In the genomic region with DNA sequence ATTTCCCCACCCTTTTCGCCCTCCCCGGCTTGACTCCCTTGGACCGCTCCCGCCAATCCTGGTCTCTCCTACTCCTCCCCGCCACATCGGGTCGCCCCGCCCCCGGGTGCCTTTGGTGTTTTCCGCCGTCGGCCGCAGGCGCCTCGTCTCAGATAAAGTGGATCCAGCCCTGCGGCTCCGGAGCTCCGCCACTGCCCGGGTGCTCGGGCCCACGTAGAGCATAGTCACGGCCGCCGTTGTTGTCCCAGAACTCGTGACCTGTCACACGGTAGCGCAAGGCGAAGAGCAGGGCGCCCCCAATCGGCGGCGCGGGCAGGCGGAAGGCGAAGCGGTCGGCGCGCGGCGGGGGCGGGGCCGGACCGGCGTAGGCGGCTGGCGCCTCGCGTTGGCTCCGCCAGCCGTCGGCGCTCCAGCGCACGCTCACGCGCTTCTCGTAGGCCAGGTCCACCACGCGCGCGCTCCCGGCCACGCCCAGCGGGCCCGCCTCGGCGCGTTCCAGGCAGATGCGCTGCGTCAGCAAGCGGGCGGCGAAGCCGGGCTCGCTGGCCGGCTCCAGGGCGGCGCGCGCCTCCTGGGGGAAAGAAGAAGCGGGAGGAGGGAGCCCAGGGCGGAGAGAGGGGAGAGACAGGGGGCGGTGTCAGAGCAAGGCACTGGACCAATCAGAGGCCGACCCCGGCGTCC, we compare ENCODE assay signal across 8 cellular contexts. TPM values are rescaled to one million over a fixed set of nuclear protein-coding genes. Genes with fewer than 3 reads are reported as not detected.
DNase-seq lines count a peak whose midpoint lies in the region; ATAC-seq and TF ChIP-seq lines count a peak whose summit lies in the region.

No MANE protein-coding gene starts in this region.

- intact Hi-C loops in head of caudate nucleus (cut with DNase I) (loop anchor here (1.0 to 10.0 kb wide), 2 partner anchors 15 to 207 kb away; a partner anchor contains a TSS), ovary (cut with DNase I) (loop anchor here in 1 of 4 donors (5.0 kb wide), 1 partner anchor 294 kb away; no protein-coding TSS in a partner anchor), thyroid gland (cut with DNase I) (no loop called here)

- H3K27ac ChIP-seq in SK-N-MC (peak overlapping the region; percentile 97), ovary (peak overlapping the region; percentile 92 to 94), thyroid gland (peak overlapping the region; percentile 98 to 100 (median 100))

- peak overlapping the region; percentile 94 for H3K9ac ChIP-seq in SK-N-MC (ENCODE audit: insufficient read length)

- H3K4me3 ChIP-seq in NB4 (ENCODE audit: low read depth, low read length) (peak overlapping the region; percentile 91), SK-N-MC (peak overlapping the region; percentile 98), ovary (peak overlapping the region; percentile 63), thyroid gland (replicated peaks in 1 of 3) (peak overlapping the region; percentile 54 to 87 (median 64))

- DNase-seq in NB4 (ENCODE audit: low read depth) (peak; percentile 98), SK-N-MC (ENCODE audit: low read depth, low spot score) (peak; percentile 58), head of caudate nucleus (peak; percentile 89 to 99 (median 97)), ovary (peak; percentile 98 to 99 (median 98)), thyroid gland (peak; percentile 98 to 99)
- peak; percentile 99 to 100 for DNase-seq in activated naive CD4-positive, alpha-beta T cell treated with anti-CD3 and anti-CD28 coated beads, Interleukin-2, amount 50 U/mL, for 72 hours (ENCODE audit: low spot score in 2 of 2)

- peak overlapping the region; percentile 97 for H3K27ac Mint-ChIP-seq in activated naive CD4-positive, alpha-beta T cell treated with anti-CD3 and anti-CD28 coated beads, Interleukin-2, amount 50 U/mL, for 72 hours

- H3K27me3 ChIP-seq in ovary (no peaks in the 10 kb centered on the region), thyroid gland (no peaks in the 10 kb centered on the region)

- H3K36me3 Mint-ChIP-seq in activated naive CD4-positive, alpha-beta T cell treated with anti-CD3 and anti-CD28 coated beads, Interleukin-2, amount 50 U/mL, for 72 hours: peaks cover 6 to 21% of the 10 kb centered on the region in 2 donors

- H3K36me3 ChIP-seq in SK-N-MC (ENCODE audit: insufficient read depth, low read length) (no peaks in the 10 kb centered on the region), ovary (no peaks in the 10 kb centered on the region), thyroid gland (peaks cover 0 to 5% of the 10 kb centered on the region in 2 donors)

- H3K9me3 Mint-ChIP-seq in activated naive CD4-positive, alpha-beta T cell treated with anti-CD3 and anti-CD28 coated beads, Interleukin-2, amount 50 U/mL, for 72 hours: no peaks in the 10 kb centered on the region

- WGBS in ovary, 3 donors: 0 to 1% (median 1%) methylated on average over 45 to 87 of the region's 87 CpGs
- WGBS in thyroid gland, 2 donors: 0 to 1% methylated on average over 30 to 33 of the region's 87 CpGs

- peak; percentile 75 for ATAC-seq in HG02588 (IDR thresholded peaks at IDR 0.05; ENCODE audit: unreplicated experiment)
- peak; percentile 82 to 83 for ATAC-seq in activated naive CD4-positive, alpha-beta T cell treated with anti-CD3 and anti-CD28 coated beads, Interleukin-2, amount 50 U/mL, for 72 hours

- TF ChIP-seq EP300 in ovary (IDR thresholded peaks at IDR 0.05): peak; percentile 41

- H3K4me1 ChIP-seq in ovary (ENCODE audit: insufficient read depth): no peaks in the 10 kb centered on the region
- H3K4me1 ChIP-seq in thyroid gland: peaks cover 14 to 31% of the 10 kb centered on the region in 2 donors

- peak; percentile 46 for TF ChIP-seq CTCF in NB4 (IDR thresholded peaks at IDR 0.05; ENCODE audit: low read depth, low read length)
- peak; percentile 51 to 99 (median 99) for TF ChIP-seq CTCF in ovary (IDR thresholded peaks at IDR 0.05)
- TF ChIP-seq CTCF in thyroid gland (IDR thresholded peaks at IDR 0.05): peak; percentile 16 to 92 (median 60)

- H3K9me3 ChIP-seq in SK-N-MC (ENCODE audit: low read depth, low read length) (no peaks in the 10 kb centered on the region), ovary (no peaks in the 10 kb centered on the region), thyroid gland (no peaks in the 10 kb centered on the region)

- TF ChIP-seq POLR2A in GM10847 (IDR thresholded peaks at IDR 0.05; ENCODE audit: extremely low read depth, insufficient read length): peak; percentile 55
- TF ChIP-seq POLR2A in NB4 (IDR thresholded peaks at IDR 0.05; ENCODE audit: extremely low read depth, insufficient read length): no peak
- TF ChIP-seq POLR2A in ovary (IDR thresholded peaks at IDR 0.05): peak; percentile 67
- TF ChIP-seq POLR2A in thyroid gland (IDR thresholded peaks at IDR 0.05): peak; percentile 53 to 81

RNA-seq across cellular contexts. Expression of a gene that starts 1.2 kb away (rescaled TPM):
- total RNA-seq in activated naive CD4-positive, alpha-beta T cell treated with anti-CD3 and anti-CD28 coated beads, Interleukin-2, amount 50 U/mL, for 72 hours: 10 to 100 TPM; 26.6 to 49.8 TPM
- total RNA-seq in ovary (10 to 100 TPM in 5 of 7 donors, 1 to 10 TPM in 2; 6.8 to 26.4 (median 21.2) TPM), thyroid gland (10 to 100 TPM; 12.6 to 14.5 (median 13.9) TPM)
- 10 to 100 TPM; 10.7 to 17.3 TPM for polyA plus RNA-seq in ovary

RNA-seq across cellular contexts. Expression of a gene that starts 5.2 kb away (rescaled TPM):
- total RNA-seq in activated naive CD4-positive, alpha-beta T cell treated with anti-CD3 and anti-CD28 coated beads, Interleukin-2, amount 50 U/mL, for 72 hours: 1 to 10 TPM; 1.7 to 2.3 TPM
- total RNA-seq in ovary (10 to 100 TPM; 17.0 to 38.7 (median 29.1) TPM), thyroid gland (10 to 100 TPM; 37.3 to 52.8 (median 46.1) TPM)
- polyA plus RNA-seq in ovary: 10 to 100 TPM; 31.7 to 36.0 TPM

RNA-seq across cellular contexts. Expression of a gene that starts 15.5 kb away (rescaled TPM):
- total RNA-seq in activated naive CD4-positive, alpha-beta T cell treated with anti-CD3 and anti-CD28 coated beads, Interleukin-2, amount 50 U/mL, for 72 hours: 10 to 100 TPM in 1 of 2 donors, 1 to 10 TPM in 1; 6.4 to 15.1 TPM
- total RNA-seq in ovary (10 to 100 TPM in 5 of 7 donors, 1 to 10 TPM in 2; 5.9 to 22.8 (median 13.4) TPM), thyroid gland (10 to 100 TPM; 13.0 to 16.5 (median 15.0) TPM)
- polyA plus RNA-seq in ovary: 10 to 100 TPM in 1 of 2 donors, 1 to 10 TPM in 1; 7.6 to 23.7 TPM

RNA-seq across cellular contexts. Expression of a gene that starts 19.8 kb away (rescaled TPM):
- total RNA-seq in activated naive CD4-positive, alpha-beta T cell treated with anti-CD3 and anti-CD28 coated beads, Interleukin-2, amount 50 U/mL, for 72 hours: 100 to 1,000 TPM; 232 to 242 TPM
- total RNA-seq in ovary: 100 to 1,000 TPM in 5 of 7 donors, 10 to 100 TPM in 2; 37.2 to 164 (median 136) TPM
- 100 to 1,000 TPM in 1 of 2 donors, 10 to 100 TPM in 1; 93.4 to 117 TPM for polyA plus RNA-seq in ovary
- total RNA-seq in thyroid gland: 10 to 100 TPM; 37.9 to 74.6 (median 60.5) TPM

RNA-seq across cellular contexts. Expression of a gene that starts 51.3 kb away (rescaled TPM):
- total RNA-seq in activated naive CD4-positive, alpha-beta T cell treated with anti-CD3 and anti-CD28 coated beads, Interleukin-2, amount 50 U/mL, for 72 hours: 1 to 10 TPM; 7.4 to 8.8 TPM
- total RNA-seq in ovary (10 to 100 TPM; 25.0 to 48.0 (median 38.5) TPM), thyroid gland (10 to 100 TPM; 27.5 to 94.2 (median 53.7) TPM)
- polyA plus RNA-seq in ovary: 10 to 100 TPM in 1 of 2 donors, 1 to 10 TPM in 1; 8.9 to 32.7 TPM

Comparison
In these comparisons a context has a peak if more than half of its experiments do, and no peak if none do; other contexts are left out.
1. Peak in every context shown above with its lines: DNase-seq, ATAC-seq, H3K4me3 ChIP-seq and H3K27ac ChIP-seq.
2. CTCF ChIP-seq: peak in every context shown above with its lines; median percentile 99 in ovary; 60 in thyroid gland; 46 in NB4.
3. RNA of a gene that starts 5.2 kb away (total RNA-seq): 37.3 to 52.8 TPM in thyroid gland and 17.0 to 38.7 TPM in ovary; 1.7 to 2.3 TPM in activated naive CD4-positive, alpha-beta T cell treated with anti-CD3 and anti-CD28 coated beads, Interleukin-2, amount 50 U/mL, for 72 hours; every median in the first group is over 4 times any median in the second.